Comparison of ENCODE assay signal across 8 cellular contexts in the genomic region with DNA sequence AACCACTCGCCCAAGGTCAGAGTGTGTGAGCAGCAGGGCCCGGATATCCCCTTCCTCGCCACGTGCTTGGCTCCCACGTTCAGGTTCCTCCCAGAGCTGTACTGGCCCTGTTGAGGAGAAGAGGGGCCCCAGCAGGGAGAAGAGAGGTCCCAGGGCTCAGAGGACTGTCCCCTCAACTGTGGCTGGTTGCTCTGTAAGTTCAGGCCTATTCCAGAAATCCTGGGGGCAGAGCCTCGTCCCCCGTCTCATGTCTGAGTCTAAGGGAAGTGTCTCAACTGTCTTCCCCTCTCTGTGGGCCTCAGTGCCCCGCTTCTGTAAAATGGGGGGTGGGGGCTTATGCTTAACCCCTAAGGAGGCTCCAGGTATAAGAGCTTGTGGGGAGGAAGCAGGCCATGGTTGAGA. TPM values are rescaled to one million over a fixed set of nuclear protein-coding genes. Genes with fewer than 3 reads are reported as not detected.
A peak's percentile ranks its signal among the peaks of the same experiment; 100 is the strongest.
DNase-seq lines count a peak whose midpoint lies in the region; ATAC-seq and FAIRE-seq lines count a peak whose summit lies in the region.

No MANE protein-coding gene starts in this region.

- H3K4me3 Mint-ChIP-seq in T-helper 17 cell, result peak overlapping the region; percentile 90
- H3K4me3 Mint-ChIP-seq in effector memory CD8-positive, alpha-beta T cell, result peak overlapping the region; percentile 79 to 81

- peak; percentile 91 for FAIRE-seq in GM18507 (lab: Jason Lieb, UNC)

- ATAC-seq in T-helper 17 cell (peak; percentile 22), GM21786 (IDR thresholded peaks at IDR 0.05; ENCODE audit: unreplicated experiment) (no peak), GM21423 (IDR thresholded peaks at IDR 0.05; ENCODE audit: unreplicated experiment) (no peak), HG03571 (IDR thresholded peaks at IDR 0.05; ENCODE audit: unreplicated experiment) (no peak)
- peak; percentile 48 for ATAC-seq in effector memory CD8-positive, alpha-beta T cell (replicated peaks)

- H3K36me3 Mint-ChIP-seq in T-helper 17 cell (ENCODE audit: low read depth), result no peaks in the 10 kb centered on the region
- peaks cover 14% of the 10 kb centered on the region for H3K36me3 Mint-ChIP-seq in effector memory CD8-positive, alpha-beta T cell (ENCODE audit: insufficient read depth)

- no peaks in the 10 kb centered on the region for H3K9me3 Mint-ChIP-seq in effector memory CD8-positive, alpha-beta T cell

- peak overlapping the region; percentile 95 for H3K27ac Mint-ChIP-seq in T-helper 17 cell
- H3K27ac Mint-ChIP-seq in effector memory CD8-positive, alpha-beta T cell, result peak overlapping the region; percentile 89 to 93

- peak; percentile 17 for DNase-seq in GM18507 (ENCODE audit: extremely low spot score, insufficient read length, low read depth)
- DNase-seq in T-helper 17 cell, result no peak
- peak in 1 of 3 experiments; percentile 24 for DNase-seq in effector memory CD8-positive, alpha-beta T cell
- DNase-seq in stimulated activated CD4-positive, alpha-beta T cell treated with anti-CD3 and anti-CD28 coated beads, TNF-alpha, amount 100 ng/mL, for 24 hours (ENCODE audit: low read depth in 3 of 3), result peak in 2 of 3 experiments; percentile 7 to 31
- DNase-seq in ureter (ENCODE audit: low spot score), result no peak

- H3K9me3 ChIP-seq in T-helper 17 cell (ENCODE audit: control insufficient read depth, low read length, poor library complexity, severe bottlenecking), result no peaks in the 10 kb centered on the region

- H3K27me3 Mint-ChIP-seq in T-helper 17 cell, result no peaks in the 10 kb centered on the region
- no peaks in the 10 kb centered on the region for H3K27me3 Mint-ChIP-seq in effector memory CD8-positive, alpha-beta T cell

- peaks cover 48% of the 10 kb centered on the region for H3K4me1 Mint-ChIP-seq in T-helper 17 cell
- peaks cover 58 to 60% of the 10 kb centered on the region in 2 donors for H3K4me1 Mint-ChIP-seq in effector memory CD8-positive, alpha-beta T cell (ENCODE audit: low read depth in 2 of 2)

RNA-seq across cellular contexts. Expression of a gene that starts 3.9 kb away (rescaled TPM):
- total RNA-seq in T-helper 17 cell (10 to 100 TPM; 34.8 to 42.8 TPM), ureter (91.3 TPM)

RNA-seq across cellular contexts. Expression of a gene that starts 53.9 kb away (rescaled TPM):
- total RNA-seq in T-helper 17 cell (not detected), ureter (108 TPM)

Comparison
In these comparisons a context has a peak if more than half of its experiments do, and no peak if none do; other contexts are left out.
1. DNase-seq: peak in GM18507 (single experiment) and stimulated activated CD4-positive, alpha-beta T cell treated with anti-CD3 and anti-CD28 coated beads, TNF-alpha, amount 100 ng/mL, for 24 hours (2 of 3); none in T-helper 17 cell (0 of 3) and ureter (single experiment).
2. ATAC-seq: peak in T-helper 17 cell (single experiment) and effector memory CD8-positive, alpha-beta T cell (single experiment); none in GM21786 (single experiment), GM21423 (single experiment) and HG03571 (single experiment).
3. RNA of a gene that starts 53.9 kb away (total RNA-seq): 108 TPM in ureter (single experiment); not detected in T-helper 17 cell; every median in the first group is over 100 times any median in the second.